Comparison of ENCODE assay signal across 1 cellular context in the genomic region with DNA sequence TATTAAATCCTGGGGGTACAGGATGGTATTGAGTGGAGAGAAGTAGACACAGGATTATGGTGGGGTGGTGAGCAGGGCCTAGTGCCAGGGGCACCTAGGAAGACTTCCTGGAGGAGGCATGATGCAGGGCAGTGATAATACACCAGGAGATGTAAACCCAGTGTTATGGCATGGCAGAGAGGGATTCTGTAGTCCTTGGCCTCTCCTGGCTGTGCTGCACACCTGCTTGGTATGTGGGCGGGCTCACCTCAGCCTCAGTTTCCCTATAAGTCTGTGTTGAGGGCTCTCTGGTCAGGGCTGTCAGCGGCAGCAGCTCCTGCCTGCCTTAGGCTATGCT.
TF ChIP-seq lines count a peak whose summit lies in the region.

No MANE protein-coding gene starts in this region.

TF ChIP-seq in HEK293, 187 proteins besides CTCF, POLR2A, EP300 and RAD21 (continued from another document):
- TF ChIP-seq ZNF645 (tag by site-specific recombination; IDR thresholded peaks at IDR 0.05), result no peak
- no peak for TF ChIP-seq ZNF518A (tag by site-specific recombination; conservative IDR thresholded peaks at IDR 0.05; ENCODE audit: low read depth)
- TF ChIP-seq ZFP3 (tag by site-specific recombination; IDR thresholded peaks at IDR 0.05; ENCODE audit: low read depth), result peak; percentile 39; the same call in 1 of the 2 replicates
- no peak for TF ChIP-seq BCL11A (tag by site-specific recombination; IDR thresholded peaks at IDR 0.05; ENCODE audit: low read depth)
- peak; percentile 70 for TF ChIP-seq ZNF600 (tag by site-specific recombination; IDR thresholded peaks at IDR 0.05)
- peak; percentile 56; the same call in 1 of the 2 replicates for TF ChIP-seq ZNF768 (tag by site-specific recombination; IDR thresholded peaks at IDR 0.05)
- no peak for TF ChIP-seq ZNF558 (tag by site-specific recombination; IDR thresholded peaks at IDR 0.05)
- 0 out of 2 replicates have a peak, but pooled peaks have one; percentile 10 for TF ChIP-seq ZBTB8A (tag by site-specific recombination; IDR thresholded peaks at IDR 0.05)
- no peak for TF ChIP-seq ZNF138 (tag by site-specific recombination; IDR thresholded peaks at IDR 0.05; ENCODE audit: borderline replicate concordance)
- TF ChIP-seq, protein P1, sequence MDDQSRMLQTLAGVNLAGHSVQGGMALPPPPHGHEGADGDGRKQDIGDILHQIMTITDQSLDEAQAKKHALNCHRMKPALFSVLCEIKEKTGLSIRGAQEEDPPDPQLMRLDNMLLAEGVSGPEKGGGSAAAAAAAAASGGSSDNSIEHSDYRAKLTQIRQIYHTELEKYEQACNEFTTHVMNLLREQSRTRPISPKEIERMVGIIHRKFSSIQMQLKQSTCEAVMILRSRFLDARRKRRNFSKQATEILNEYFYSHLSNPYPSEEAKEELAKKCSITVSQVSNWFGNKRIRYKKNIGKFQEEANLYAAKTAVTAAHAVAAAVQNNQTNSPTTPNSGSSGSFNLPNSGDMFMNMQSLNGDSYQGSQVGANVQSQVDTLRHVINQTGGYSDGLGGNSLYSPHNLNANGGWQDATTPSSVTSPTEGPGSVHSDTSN (CRISPR knock-in tag; IDR thresholded peaks at IDR 0.05), result no peak
- peak; percentile 79 for TF ChIP-seq ZNF580 (tag by site-specific recombination; IDR thresholded peaks at IDR 0.05)
- TF ChIP-seq SP3 (tag by site-specific recombination; IDR thresholded peaks at IDR 0.05), result no peak
- TF ChIP-seq PRDM4 (tag by site-specific recombination; IDR thresholded peaks at IDR 0.05), result 0 out of 2 replicates have a peak, but pooled peaks have one; percentile 20
TF ChIP-seq in HEK293: peak in this region for 6.
